In the genomic region with DNA sequence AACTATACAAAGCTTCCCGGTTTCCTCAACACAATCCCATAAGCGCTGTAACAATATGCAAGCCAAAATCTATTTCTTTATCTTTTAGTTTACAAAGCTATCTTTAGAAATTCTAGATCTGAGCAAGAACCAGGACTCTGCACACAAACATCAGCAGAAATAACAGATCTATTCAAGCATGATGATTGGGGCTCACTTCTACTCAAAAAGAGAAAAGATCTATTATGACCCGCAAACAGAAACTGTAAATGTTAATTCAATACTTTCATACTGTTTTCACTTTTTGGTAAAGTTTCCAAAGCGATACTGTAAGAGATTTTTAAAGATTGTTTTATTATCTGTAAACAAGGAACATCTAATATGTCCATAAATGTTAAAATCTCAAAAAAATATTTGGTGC, we compare ENCODE assay signal across 8 cellular contexts.
A peak's percentile ranks its signal among the peaks of the same experiment; 100 is the strongest.
DNase-seq lines count a peak whose midpoint lies in the region; TF ChIP-seq lines count a peak whose summit lies in the region.

No MANE protein-coding gene starts in this region.

- peaks cover 30% of the 10 kb centered on the region for H3K4me1 Mint-ChIP-seq in activated CD4-positive, alpha-beta T cell treated with anti-CD3 and anti-CD28 coated beads, Interleukin-2, amount 10 ng/mL, durations not matched to agents 24 days and 14 days
- peaks cover 54% of the 10 kb centered on the region for H3K4me1 Mint-ChIP-seq in activated CD4-positive, alpha-beta memory T cell treated with anti-CD3 and anti-CD28 coated beads for 36 hours (ENCODE audit: low read depth)

- 25% methylated on average over 4 of the region's 4 CpGs for WGBS in testis, 2 donors

- no peak overlapping the region for H3K9ac ChIP-seq in iPS-18a (ENCODE audit: low read length)

- CTCF ChIA-PET in activated CD4-positive, alpha-beta memory T cell treated with anti-CD3 and anti-CD28 coated beads for 36 hours (lab: Charles Lee), result interaction anchor here (0.8 to 4.3 kb wide), 5 partner anchors 11 to 64 kb away, joined by 3 to 21 read pairs (median 3); no protein-coding TSS in a partner anchor

- TF ChIP-seq POLR2A in testis (IDR thresholded peaks at IDR 0.05), result no peak

- H3K27ac Mint-ChIP-seq in activated CD4-positive, alpha-beta T cell treated with anti-CD3 and anti-CD28 coated beads, Interleukin-2, amount 10 ng/mL, durations not matched to agents 24 days and 14 days, result peak overlapping the region; percentile 92
- H3K27ac Mint-ChIP-seq in activated CD4-positive, alpha-beta memory T cell treated with anti-CD3 and anti-CD28 coated beads for 36 hours, result no peak overlapping the region

- intact Hi-C loops in activated CD4-positive, alpha-beta T cell treated with anti-CD3 and anti-CD28 coated beads, Interleukin-2, amount 10 ng/mL, durations not matched to agents 24 days and 14 days (cut with micrococcal nuclease), result loop anchor here (1.0 to 5.0 kb wide), 11 partner anchors 51 to 449 kb away; a partner anchor contains a TSS
- intact Hi-C loops in activated CD4-positive, alpha-beta memory T cell treated with anti-CD3 and anti-CD28 coated beads for 36 hours (cut with micrococcal nuclease), result loop anchor here (1.0 to 2.0 kb wide), 6 partner anchors 65 to 449 kb away; a partner anchor contains a TSS
- intact Hi-C loops in testis (cut with DNase I; ENCODE audit: low total_unique reads), result no loop called here

- H3K27me3 Mint-ChIP-seq in activated CD4-positive, alpha-beta T cell treated with anti-CD3 and anti-CD28 coated beads, Interleukin-2, amount 10 ng/mL, durations not matched to agents 24 days and 14 days, result peaks cover under 1% of the 10 kb centered on the region
- no peaks in the 10 kb centered on the region for H3K27me3 Mint-ChIP-seq in activated CD4-positive, alpha-beta memory T cell treated with anti-CD3 and anti-CD28 coated beads for 36 hours

- POLR2A ChIA-PET in activated CD4-positive, alpha-beta memory T cell treated with anti-CD3 and anti-CD28 coated beads for 36 hours (lab: Charles Lee), result interaction anchor here (0.9 to 2.9 kb wide), 6 partner anchors 86 to 450 kb away, joined by 3 to 13 read pairs (median 4); a partner anchor contains a TSS

- TF ChIP-seq CTCF in testis (IDR thresholded peaks at IDR 0.05), result no peak

- H3K36me3 ChIP-seq in iPS-18a (ENCODE audit: control insufficient read depth, low read depth, low read length) (no peaks in the 10 kb centered on the region), testis (ENCODE audit: low read depth, missing control alignments) (no peaks in the 10 kb centered on the region)

- H3K4me1 ChIP-seq in iPS-18a (ENCODE audit: control insufficient read depth, low read depth, low read length) (peaks cover 19% of the 10 kb centered on the region), testis (peaks cover 37% of the 10 kb centered on the region)

- peaks cover 3% of the 10 kb centered on the region for H3K36me3 Mint-ChIP-seq in activated CD4-positive, alpha-beta T cell treated with anti-CD3 and anti-CD28 coated beads, Interleukin-2, amount 10 ng/mL, durations not matched to agents 24 days and 14 days (ENCODE audit: low read depth)
- no peaks in the 10 kb centered on the region for H3K36me3 Mint-ChIP-seq in activated CD4-positive, alpha-beta memory T cell treated with anti-CD3 and anti-CD28 coated beads for 36 hours

- H3K27me3 ChIP-seq in iPS-18a (ENCODE audit: control insufficient read depth, insufficient read depth, low read length), result peaks cover 6% of the 10 kb centered on the region
- no peaks in the 10 kb centered on the region for H3K27me3 ChIP-seq in testis

- no peaks in the 10 kb centered on the region for H3K9me3 ChIP-seq in iPS-18a (ENCODE audit: control insufficient read depth, low read depth, low read length)
- no peaks in the 10 kb centered on the region for H3K9me3 ChIP-seq in testis

- H3K27ac ChIP-seq in iPS-18a (ENCODE audit: low read length) (no peak overlapping the region), testis (peak overlapping the region; percentile 94 to 97)

- H3K4me3 Mint-ChIP-seq in activated CD4-positive, alpha-beta T cell treated with anti-CD3 and anti-CD28 coated beads, Interleukin-2, amount 10 ng/mL, durations not matched to agents 24 days and 14 days, result peak overlapping the region; percentile 93
- peak overlapping the region; percentile 91 for H3K4me3 Mint-ChIP-seq in activated CD4-positive, alpha-beta memory T cell treated with anti-CD3 and anti-CD28 coated beads for 36 hours

- H3K4me3 ChIP-seq in iPS-18a (ENCODE audit: low read length) (peak overlapping the region; percentile 71), testis (peak overlapping the region; percentile 89 to 90)

- no peak for DNase-seq in activated CD4-positive, alpha-beta T cell treated with anti-CD3 and anti-CD28 coated beads, Interleukin-2, amount 10 ng/mL, durations not matched to agents 24 days and 14 days
- no peak for DNase-seq in activated CD4-positive, alpha-beta T cell treated with anti-CD3 and anti-CD28 coated beads for 4 hours
- DNase-seq in activated CD4-positive, alpha-beta memory T cell treated with anti-CD3 and anti-CD28 coated beads for 36 hours, result no peak
- DNase-seq in testis (no peak), 8988T (no peak), T-helper 9 cell (no peak)
- DNase-seq in activated CD4-positive, alpha-beta T cell treated with anti-CD3 and anti-CD28 coated beads for 48 hours, result no peak

- no peaks in the 10 kb centered on the region for H3K9me3 Mint-ChIP-seq in activated CD4-positive, alpha-beta T cell treated with anti-CD3 and anti-CD28 coated beads, Interleukin-2, amount 10 ng/mL, durations not matched to agents 24 days and 14 days
- no peaks in the 10 kb centered on the region for H3K9me3 Mint-ChIP-seq in activated CD4-positive, alpha-beta memory T cell treated with anti-CD3 and anti-CD28 coated beads for 36 hours
